ENCODE assay signal across 8 cellular contexts in genomic region chr20:50731930-50732690, GRCh38. TPM values are rescaled to one million over a fixed set of nuclear protein-coding genes. Genes with fewer than 3 reads are reported as not detected.
DNase-seq lines count a peak whose midpoint lies in the region; ATAC-seq and TF ChIP-seq lines count a peak whose summit lies in the region.

No MANE protein-coding gene starts in this region.

- peak overlapping the region; percentile 86 for H3K4me3 Mint-ChIP-seq in activated CD4-positive, alpha-beta T cell treated with anti-CD3 and anti-CD28 coated beads, Interleukin-2, amount 10 ng/mL, durations not matched to agents 24 days and 14 days

- no peak for TF ChIP-seq CTCF in esophagus squamous epithelium (IDR thresholded peaks at IDR 0.05)
- no peak for TF ChIP-seq CTCF in psoas muscle (IDR thresholded peaks at IDR 0.05)

- TF ChIP-seq POLR2A in esophagus squamous epithelium (IDR thresholded peaks at IDR 0.05) = no peak

- DNase-seq in activated CD4-positive, alpha-beta T cell treated with anti-CD3 and anti-CD28 coated beads, Interleukin-2, amount 10 ng/mL, durations not matched to agents 24 days and 14 days = peak; percentile 71
- DNase-seq in activated CD4-positive, alpha-beta T cell treated with anti-CD3 and anti-CD28 coated beads, Interleukin-2, amount 50 U/mL, for 1 hour = no peak
- DNase-seq in SJCRH30 (no peak), esophagus squamous epithelium (lab: John Stamatoyannopoulos, UW) (no peak), psoas muscle (no peak), NOMO-1 (lab: John Stamatoyannopoulos, UW; ENCODE audit: unreplicated experiment in 2 of 2) (no peak), foreskin melanocyte (no peak), NCI-H2196 treated with DMSO at 0.1 percent for 48 hours (lab: John Stamatoyannopoulos, UW; ENCODE audit: unreplicated experiment) (no peak)

- intact Hi-C loops in activated CD4-positive, alpha-beta T cell treated with anti-CD3 and anti-CD28 coated beads, Interleukin-2, amount 10 ng/mL, durations not matched to agents 24 days and 14 days (cut with micrococcal nuclease) = loop anchor here (2.0 to 10.0 kb wide), 7 partner anchors 15 to 750 kb away; partner anchors contain the start of genes CEBPB, PTPN1, SNAI1 and UBE2V1
- intact Hi-C loops in esophagus squamous epithelium (cut with DNase I) (no loop called here), psoas muscle (cut with DNase I) (no loop called here)

- no peaks in the 10 kb centered on the region for H3K36me3 ChIP-seq in SJCRH30
- peaks cover 0 to 3% (median 0%) of the 10 kb centered on the region in 3 donors for H3K36me3 ChIP-seq in esophagus squamous epithelium
- no peaks in the 10 kb centered on the region for H3K36me3 ChIP-seq in psoas muscle (ENCODE audit: insufficient read depth in 1 of 2, low read depth in 1 of 2)

- no peaks in the 10 kb centered on the region for H3K27me3 Mint-ChIP-seq in activated CD4-positive, alpha-beta T cell treated with anti-CD3 and anti-CD28 coated beads, Interleukin-2, amount 10 ng/mL, durations not matched to agents 24 days and 14 days

- peaks cover 26% of the 10 kb centered on the region for H3K4me1 Mint-ChIP-seq in activated CD4-positive, alpha-beta T cell treated with anti-CD3 and anti-CD28 coated beads, Interleukin-2, amount 10 ng/mL, durations not matched to agents 24 days and 14 days

- ATAC-seq in psoas muscle = no peak

- peaks cover 8% of the 10 kb centered on the region for H3K36me3 Mint-ChIP-seq in activated CD4-positive, alpha-beta T cell treated with anti-CD3 and anti-CD28 coated beads, Interleukin-2, amount 10 ng/mL, durations not matched to agents 24 days and 14 days (ENCODE audit: low read depth)

- H3K4me3 ChIP-seq in SJCRH30 (peak overlapping the region; percentile 68), esophagus squamous epithelium (peak overlapping the region; percentile 64 to 93 (median 90)), psoas muscle (peak overlapping the region; percentile 91)

- H3K9me3 ChIP-seq in SJCRH30 (replicated peaks) (no peaks in the 10 kb centered on the region), esophagus squamous epithelium (no peaks in the 10 kb centered on the region), psoas muscle (no peaks in the 10 kb centered on the region)

- H3K4me1 ChIP-seq in SJCRH30 (peaks cover 2% of the 10 kb centered on the region; the same call in 1 of the 2 replicates), esophagus squamous epithelium (peaks cover 12 to 79% (median 39%) of the 10 kb centered on the region in 3 donors), psoas muscle (peaks cover 9% of the 10 kb centered on the region)

- WGBS in esophagus squamous epithelium, 2 donors = 9 to 14% methylated on average over 17 to 22 of the region's 29 CpGs
- 14 to 19% (median 19%) methylated on average over 27 to 29 of the region's 29 CpGs for WGBS in psoas muscle, 3 donors

- H3K9me3 Mint-ChIP-seq in activated CD4-positive, alpha-beta T cell treated with anti-CD3 and anti-CD28 coated beads, Interleukin-2, amount 10 ng/mL, durations not matched to agents 24 days and 14 days = no peaks in the 10 kb centered on the region

- H3K27me3 ChIP-seq in SJCRH30 = peaks cover 9% of the 10 kb centered on the region
- no peaks in the 10 kb centered on the region for H3K27me3 ChIP-seq in esophagus squamous epithelium
- no peaks in the 10 kb centered on the region for H3K27me3 ChIP-seq in psoas muscle (ENCODE audit: insufficient read depth in 3 of 3, low read length in 2 of 3)

- H3K27ac Mint-ChIP-seq in activated CD4-positive, alpha-beta T cell treated with anti-CD3 and anti-CD28 coated beads, Interleukin-2, amount 10 ng/mL, durations not matched to agents 24 days and 14 days = peak overlapping the region; percentile 65

- H3K27ac ChIP-seq in SJCRH30 (no peak overlapping the region), esophagus squamous epithelium (peak overlapping the region; percentile 87 to 95 (median 90)), psoas muscle (peak overlapping the region; percentile 69)

RNA-seq across cellular contexts. Expression of gene PARD6B, which starts 0.7 kb away (rescaled TPM):
- 6.0 and 7.0 TPM in 2 replicates for total RNA-seq in activated CD4-positive, alpha-beta T cell treated with anti-CD3 and anti-CD28 coated beads, Interleukin-2, amount 10 ng/mL, durations not matched to agents 24 days and 14 days
- 2.3 and 2.8 TPM in 2 replicates for total RNA-seq in SJCRH30 (2014; rRNA removed; shearing (Covaris generic))
- total RNA-seq in esophagus squamous epithelium (1 to 10 TPM; 4.7 to 6.5 (median 5.3) TPM), psoas muscle (1 to 10 TPM in 3 of 4 donors, under 1 TPM in 1; 0.64 to 5.0 (median 1.8) TPM)
- under 1 TPM; 0.27 to 0.97 (median 0.44) TPM for polyA plus RNA-seq in psoas muscle

RNA-seq across cellular contexts. Expression of gene RIPOR3, which starts 40.8 kb away (rescaled TPM):
- not detected in 2 replicates for total RNA-seq in activated CD4-positive, alpha-beta T cell treated with anti-CD3 and anti-CD28 coated beads, Interleukin-2, amount 10 ng/mL, durations not matched to agents 24 days and 14 days
- 1.7 and 2.6 TPM in 2 replicates for total RNA-seq in SJCRH30 (2014; rRNA removed; shearing (Covaris generic))
- total RNA-seq in esophagus squamous epithelium (1 to 10 TPM; 1.3 to 9.7 (median 3.3) TPM), psoas muscle (1 to 10 TPM; 3.1 to 5.2 (median 4.5) TPM)
- polyA plus RNA-seq in psoas muscle = 1 to 10 TPM; 5.4 to 5.7 (median 5.6) TPM
